In the genomic region with DNA sequence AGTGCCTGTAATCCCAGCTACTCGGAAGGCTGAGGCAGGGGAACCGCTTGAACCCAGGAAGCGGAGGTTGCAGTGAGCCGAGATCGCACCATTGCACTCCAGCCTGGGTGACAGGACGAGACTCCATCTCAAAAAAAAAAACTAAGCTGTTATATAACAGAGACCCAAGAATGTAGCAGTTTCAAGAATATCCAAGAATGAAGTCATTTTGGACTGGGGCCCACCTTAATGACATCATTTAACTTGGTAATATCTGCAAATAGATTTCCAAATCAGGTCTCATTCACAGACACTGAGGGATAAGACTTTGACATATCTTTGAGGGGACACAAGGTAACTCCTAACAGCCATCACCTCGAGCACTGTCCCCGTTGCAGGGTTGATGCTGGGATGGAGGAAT, we compare ENCODE assay signal across 24 cellular contexts. TPM values are rescaled to one million over a fixed set of nuclear protein-coding genes. Genes with fewer than 3 reads are reported as not detected.
DNase-seq lines count a peak whose midpoint lies in the region; ATAC-seq and TF ChIP-seq lines count a peak whose summit lies in the region.
"Had no signal": no experiment of that assay in that cellular context is flagged by ENCODE, and none has a peak within 500 bp of the region (broad histone marks: within the 10 kb centered on the region; RNA-seq: fewer than 3 reads in every experiment).

No MANE protein-coding gene starts in this region.

- H3K9ac ChIP-seq in SK-N-SH, result no peak overlapping the region

- DNase-seq in SK-N-SH (no peak), ascending aorta (ENCODE audit: low spot score in 2 of 2) (peak in 1 of 2 donors; percentile 77), fibroblast of peridontal ligament (ENCODE audit: extremely low read depth) (peak; percentile 90), type B pancreatic cell (ENCODE audit: extremely low spot score, unreplicated experiment) (no peak), GM19240 (ENCODE audit: insufficient read length, low spot score) (no peak), NCI-H2107 (lab: John Stamatoyannopoulos, UW) (no peak)
- DNase-seq: activated CD4-positive, CD25-positive, alpha-beta regulatory T cell treated with anti-CD3 and anti-CD28 coated beads, Interleukin-2, amount 50 U/mL, for 72 hours; activated CD8-positive, alpha-beta T cell treated with anti-CD3 and anti-CD28 coated beads for 36 hours; activated gamma-delta T cell treated with Interleukin-2 at 50 U/mL for 16 hours; central memory CD4-positive, alpha-beta T cell; effector CD8-positive, alpha-beta T cell; glutamatergic neuron; KBM-7; naive thymus-derived CD8-positive, alpha-beta T cell; NCI-H82; retina; stimulated activated CD4-positive, alpha-beta T cell treated with anti-CD3 and anti-CD28 coated beads, Interleukin-4, amount 100 ng/mL, for 4 hours; stimulated activated naive CD8-positive, alpha-beta T cell treated with anti-CD3 and anti-CD28 coated beads, Interleukin-15, Interleukin-2, amounts not matched to agents 100 U/mL and 50 U/mL, for 24 hours; transverse colon had no signal

- TF ChIP-seq EP300 in SK-N-SH (IDR thresholded peaks at IDR 0.05; ENCODE audit: borderline replicate concordance in 1 of 2, low read depth in 1 of 2, low read length in 1 of 2), result no peak

- no peak for ATAC-seq in SK-N-SH treated with all-trans-retinoic acid at 6 μM for 48 hours
- no peak for ATAC-seq in HG02798 (IDR thresholded peaks at IDR 0.05; ENCODE audit: poor library complexity, unreplicated experiment)
- ATAC-seq: activated CD8-positive, alpha-beta T cell treated with anti-CD3 and anti-CD28 coated beads for 36 hours; HCT116; naive thymus-derived CD8-positive, alpha-beta T cell; stimulated activated naive CD8-positive, alpha-beta T cell treated with anti-CD3 and anti-CD28 coated beads, Interleukin-15, Interleukin-2, amounts not matched to agents 100 U/mL and 50 U/mL, for 24 hours had no signal

- H3K4me1 ChIP-seq in SK-N-SH (ENCODE audit: control insufficient read depth in 1 of 2, insufficient read depth in 2 of 2, low read depth in 1 of 2, low read length in 1 of 2), result peaks cover 7 to 18% of the 10 kb centered on the region in 2 experiments; a peak in 3 of 4 replicates
- peaks cover 3 to 33% of the 10 kb centered on the region in 2 donors for H3K4me1 ChIP-seq in ascending aorta

- no peak overlapping the region for H3K4me2 ChIP-seq in SK-N-SH

- H3K9me3 Mint-ChIP-seq in type B pancreatic cell, result no peaks in the 10 kb centered on the region
- H3K9me3 Mint-ChIP-seq: activated CD8-positive, alpha-beta T cell treated with anti-CD3 and anti-CD28 coated beads for 36 hours; naive thymus-derived CD8-positive, alpha-beta T cell had no signal

- CTCF ChIA-PET in SK-N-SH (lab: Yijun Ruan, JAX), result no interaction called here

- POLR2A ChIA-PET in SK-N-SH (lab: Yijun Ruan, JAX), result no interaction called here

- peaks cover 33% of the 10 kb centered on the region for H3F3A ChIP-seq in SK-N-SH (replicated peaks; ENCODE audit: insufficient read depth)

- peak overlapping the region; percentile 39 for H3K27ac Mint-ChIP-seq in type B pancreatic cell
- H3K27ac Mint-ChIP-seq: activated CD8-positive, alpha-beta T cell treated with anti-CD3 and anti-CD28 coated beads for 36 hours had no signal

- H3K36me3 Mint-ChIP-seq in type B pancreatic cell, result no peaks in the 10 kb centered on the region
- H3K36me3 Mint-ChIP-seq: naive thymus-derived CD8-positive, alpha-beta T cell had no signal

- H3K27me3 Mint-ChIP-seq in type B pancreatic cell, result peaks cover 2% of the 10 kb centered on the region
- H3K27me3 Mint-ChIP-seq: activated CD8-positive, alpha-beta T cell treated with anti-CD3 and anti-CD28 coated beads for 36 hours had no signal

- H3K9me3 ChIP-seq in SK-N-SH (no peaks in the 10 kb centered on the region), ascending aorta (no peaks in the 10 kb centered on the region)
- H3K9me3 ChIP-seq: transverse colon had no signal

- no peaks in the 10 kb centered on the region for H4K20me1 ChIP-seq in SK-N-SH (ENCODE audit: insufficient read depth)

- no peak for TF ChIP-seq CTCF in SK-N-SH (IDR thresholded peaks at IDR 0.05)
- TF ChIP-seq CTCF in ascending aorta (IDR thresholded peaks at IDR 0.05), result no peak
- TF ChIP-seq CTCF in type B pancreatic cell (conservative IDR thresholded peaks at IDR 0.05), result no peak

- peaks cover 4% of the 10 kb centered on the region for H3K4me1 Mint-ChIP-seq in type B pancreatic cell (ENCODE audit: unreplicated experiment)

- H3K27ac ChIP-seq in SK-N-SH (ENCODE audit: low read depth in 2 of 2, low read length in 1 of 2) (peak overlapping the region in 1 of 2 experiments; percentile 59; a peak in 2 of 4 replicates), ascending aorta (peak overlapping the region; percentile 88 to 95)
- H3K27ac ChIP-seq: 22Rv1, C4-2B, transverse colon had no signal

- H3K27me3 ChIP-seq in SK-N-SH (ENCODE audit: insufficient read depth) (no peaks in the 10 kb centered on the region), ascending aorta (no peaks in the 10 kb centered on the region)
- H3K27me3 ChIP-seq: transverse colon had no signal

- H3K4me3 ChIP-seq in SK-N-SH (ENCODE audit: low read depth in 2 of 2, low read length in 1 of 2) (no peak overlapping the region), ascending aorta (peak overlapping the region in 1 of 2 donors; percentile 17)
- H3K4me3 ChIP-seq: transverse colon had no signal

- H2AFZ ChIP-seq in SK-N-SH (ENCODE audit: low read depth), result no peak overlapping the region

- H3K36me3 ChIP-seq in SK-N-SH (replicated peaks in 1 of 2; ENCODE audit: control insufficient read depth in 1 of 2, insufficient read depth in 2 of 2, low read length in 1 of 2), result no peaks in the 10 kb centered on the region
- no peaks in the 10 kb centered on the region for H3K36me3 ChIP-seq in ascending aorta
- H3K36me3 ChIP-seq: transverse colon had no signal

- no peaks in the 10 kb centered on the region for H3K9me2 ChIP-seq in SK-N-SH

- 64% methylated on average over 8 of the region's 8 CpGs for WGBS in SK-N-SH (ENCODE audit: low lambda C conversion rate)

- H3K4me3 Mint-ChIP-seq in type B pancreatic cell, result no peak overlapping the region
- H3K4me3 Mint-ChIP-seq: activated CD8-positive, alpha-beta T cell treated with anti-CD3 and anti-CD28 coated beads for 36 hours; naive thymus-derived CD8-positive, alpha-beta T cell had no signal

- H3K79me2 ChIP-seq in SK-N-SH (ENCODE audit: insufficient read depth), result peaks cover 9% of the 10 kb centered on the region

- intact Hi-C loops in ascending aorta (cut with DNase I), result no loop called here

- no peak for TF ChIP-seq RAD21 in SK-N-SH (IDR thresholded peaks at IDR 0.05; ENCODE audit: low read length)

TF ChIP-seq in SK-N-SH treated with all-trans-retinoic acid at 6 μM for 48 hours, 23 proteins besides CTCF, POLR2A, EP300 and RAD21:
- TF ChIP-seq ZFP3 (CRISPR knock-in tag; IDR thresholded peaks at IDR 0.05) (no peak), BACH2 (CRISPR knock-in tag; IDR thresholded peaks at IDR 0.05; ENCODE audit: borderline replicate concordance) (no peak), TCF4 (CRISPR knock-in tag; IDR thresholded peaks at IDR 0.05; ENCODE audit: borderline replicate concordance) (no peak), ZC3H10 (CRISPR knock-in tag; IDR thresholded peaks at IDR 0.05) (no peak), GLIS3 (CRISPR knock-in tag; IDR thresholded peaks at IDR 0.05) (no peak), ZFP30 (CRISPR knock-in tag; IDR thresholded peaks at IDR 0.05) (no peak), CSDC2 (CRISPR knock-in tag; IDR thresholded peaks at IDR 0.05) (no peak), RARB (CRISPR knock-in tag; IDR thresholded peaks at IDR 0.05) (no peak), ESRRG (CRISPR knock-in tag; IDR thresholded peaks at IDR 0.05) (no peak), ARNTL (CRISPR knock-in tag; IDR thresholded peaks at IDR 0.05; ENCODE audit: borderline replicate concordance, low read depth) (no peak), ISL1 (CRISPR knock-in tag; IDR thresholded peaks at IDR 0.05) (no peak), ZNF565 (CRISPR knock-in tag; conservative IDR thresholded peaks at IDR 0.05; ENCODE audit: low read depth) (no peak)
- TF ChIP-seq, protein P1, sequence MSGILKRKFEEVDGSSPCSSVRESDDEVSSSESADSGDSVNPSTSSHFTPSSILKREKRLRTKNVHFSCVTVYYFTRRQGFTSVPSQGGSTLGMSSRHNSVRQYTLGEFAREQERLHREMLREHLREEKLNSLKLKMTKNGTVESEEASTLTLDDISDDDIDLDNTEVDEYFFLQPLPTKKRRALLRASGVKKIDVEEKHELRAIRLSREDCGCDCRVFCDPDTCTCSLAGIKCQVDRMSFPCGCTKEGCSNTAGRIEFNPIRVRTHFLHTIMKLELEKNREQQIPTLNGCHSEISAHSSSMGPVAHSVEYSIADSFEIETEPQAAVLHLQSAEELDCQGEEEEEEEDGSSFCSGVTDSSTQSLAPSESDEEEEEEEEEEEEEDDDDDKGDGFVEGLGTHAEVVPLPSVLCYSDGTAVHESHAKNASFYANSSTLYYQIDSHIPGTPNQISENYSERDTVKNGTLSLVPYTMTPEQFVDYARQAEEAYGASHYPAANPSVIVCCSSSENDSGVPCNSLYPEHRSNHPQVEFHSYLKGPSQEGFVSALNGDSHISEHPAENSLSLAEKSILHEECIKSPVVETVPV (CRISPR knock-in tag; IDR thresholded peaks at IDR 0.05), result no peak

RNA-seq across cellular contexts. Expression of gene MRI1, which starts 36.5 kb away (rescaled TPM):
- polyA plus RNA-seq in SK-N-SH (2012; rRNA removed), result 49.6 and 56.8 TPM in 2 replicates
- 12.2 and 17.6 TPM in 2 replicates for polyA plus RNA-seq in SK-N-SH (2012; cell fraction: cytosol; rRNA removed)
- polyA plus RNA-seq in SK-N-SH (2012; cell fraction: nucleus; rRNA removed), result 308 and 479 TPM in 2 replicates
- total RNA-seq in ascending aorta (89.9 TPM), type B pancreatic cell (ENCODE audit: low replicate concordance) (24.0 and 27.7 TPM in 2 replicates)

RNA-seq across cellular contexts. Expression of gene C19orf53, which starts 46.5 kb away (rescaled TPM):
- 470 and 554 TPM in 2 replicates for polyA plus RNA-seq in SK-N-SH (2012; rRNA removed)
- polyA plus RNA-seq in SK-N-SH (2012; cell fraction: cytosol; rRNA removed), result 460 and 463 TPM in 2 replicates
- 129 and 187 TPM in 2 replicates for polyA plus RNA-seq in SK-N-SH (2012; cell fraction: nucleus; rRNA removed)
- 163 TPM for total RNA-seq in ascending aorta
- total RNA-seq in type B pancreatic cell (ENCODE audit: low replicate concordance), result 89.8 and 101 TPM in 2 replicates
